13 cellular contexts compared by ENCODE assay signal in the genomic region with DNA sequence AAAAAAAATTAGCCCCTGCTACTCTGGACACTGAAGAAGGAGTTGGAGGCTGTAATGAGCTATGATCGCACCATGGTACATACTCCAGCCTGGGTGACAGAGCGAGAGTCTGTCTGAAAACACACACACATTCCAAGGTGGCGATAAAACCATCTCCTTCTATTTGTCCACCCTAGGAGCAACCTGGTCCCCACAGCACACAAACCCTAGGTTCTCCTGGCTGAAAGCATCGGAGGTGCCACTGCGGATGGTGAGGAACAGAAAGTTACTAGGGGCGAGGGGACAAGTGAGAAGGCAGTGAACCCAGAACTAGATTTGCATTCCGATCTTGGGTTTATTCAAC. TPM values are rescaled to one million over a fixed set of nuclear protein-coding genes. Genes with fewer than 3 reads are reported as not detected.
DNase-seq lines count a peak whose midpoint lies in the region; ATAC-seq and TF ChIP-seq lines count a peak whose summit lies in the region.
"Had no signal": no experiment of that assay in that cellular context is flagged by ENCODE, and none has a peak within 500 bp of the region (broad histone marks: within the 10 kb centered on the region; RNA-seq: fewer than 3 reads in every experiment).

No MANE protein-coding gene starts in this region.

- H3K36me3 Mint-ChIP-seq in MCF 10A (ENCODE audit: insufficient read depth, unreplicated experiment) (peaks cover 65% of the 10 kb centered on the region), endodermal cell (ENCODE audit: low read depth) (peaks cover 55% of the 10 kb centered on the region)
- H3K36me3 Mint-ChIP-seq in stimulated activated memory B cell treated with anti-CD40 and anti-IgM and Interleukin-4, amounts not matched to agents 10 μg/mL and 1 μg/mL and 100 μg/mL, for 72 hours: peaks cover 35% of the 10 kb centered on the region

- TF ChIP-seq POLR2A in breast epithelium (IDR thresholded peaks at IDR 0.05): no peak

- intact Hi-C loops in MCF 10A (cut with micrococcal nuclease): no loop called here
- intact Hi-C loops in breast epithelium (cut with DNase I; ENCODE audit: low total_unique reads): no loop called here
- intact Hi-C loops in PC-3 (cut with micrococcal nuclease): no loop called here

- peaks cover 0 to 4% of the 10 kb centered on the region in 2 donors for H3K4me1 ChIP-seq in breast epithelium
- H3K4me1 ChIP-seq in PC-3 (ENCODE audit: insufficient read depth, low read length): peaks cover 9% of the 10 kb centered on the region
- peaks cover 7% of the 10 kb centered on the region for H3K4me1 ChIP-seq in endodermal cell (ENCODE audit: control insufficient read depth, insufficient read depth, low read length)

- no peaks in the 10 kb centered on the region for H3K27me3 ChIP-seq in breast epithelium
- no peaks in the 10 kb centered on the region for H3K27me3 ChIP-seq in PC-3 (ENCODE audit: low read length)
- no peaks in the 10 kb centered on the region for H3K27me3 ChIP-seq in endodermal cell (ENCODE audit: control insufficient read depth, insufficient read depth, low read length, poor library complexity, severe bottlenecking)
- H3K27me3 ChIP-seq: neutrophil, stomach had no signal

- POLR2A ChIA-PET in MCF 10A (lab: Yijun Ruan, JAX): interaction anchor here (1.0 to 4.9 kb wide), 15 partner anchors 8 to 249 kb away, joined by 4 to 58 read pairs (median 15); a partner anchor contains a TSS
- POLR2A ChIA-PET in PC-3 (lab: Charles Lee; ENCODE audit: unreplicated experiment): interaction anchor here (1.4 kb wide), 1 partner anchor 38 kb away, joined by 7 read pairs; a partner anchor contains a TSS

- DNase-seq in MCF 10A (ENCODE audit: unreplicated experiment) (no peak), breast epithelium (ENCODE audit: low spot score in 2 of 2) (no peak), PC-3 (no peak), endodermal cell (no peak), superior temporal gyrus (ENCODE audit: extremely low spot score) (no peak), GM13976 (ENCODE audit: low spot score) (no peak)
- DNase-seq in activated T-cell treated with anti-CD3 and anti-CD28 coated beads, Interleukin-2, amount 50 U/mL, for 1 hour: no peak
- DNase-seq: erythroblast, NCI-H510A, stomach had no signal

- H3K4me1 Mint-ChIP-seq in MCF 10A (ENCODE audit: insufficient read depth, unreplicated experiment): no peaks in the 10 kb centered on the region
- H3K4me1 Mint-ChIP-seq in endodermal cell: peaks cover 14% of the 10 kb centered on the region
- H3K4me1 Mint-ChIP-seq in stimulated activated memory B cell treated with anti-CD40 and anti-IgM and Interleukin-4, amounts not matched to agents 10 μg/mL and 1 μg/mL and 100 μg/mL, for 72 hours: peaks cover 29% of the 10 kb centered on the region

- no peak overlapping the region for H3K4me3 Mint-ChIP-seq in MCF 10A (ENCODE audit: unreplicated experiment)
- no peak overlapping the region for H3K4me3 Mint-ChIP-seq in endodermal cell
- peak overlapping the region; percentile 35 for H3K4me3 Mint-ChIP-seq in stimulated activated memory B cell treated with anti-CD40 and anti-IgM and Interleukin-4, amounts not matched to agents 10 μg/mL and 1 μg/mL and 100 μg/mL, for 72 hours

- no peak overlapping the region for H3K4me3 ChIP-seq in breast epithelium
- no peak overlapping the region for H3K4me3 ChIP-seq in PC-3 (ENCODE audit: low read length)
- H3K4me3 ChIP-seq in endodermal cell (ENCODE audit: low read length): no peak overlapping the region

- peaks cover 26% of the 10 kb centered on the region for H3K79me2 ChIP-seq in PC-3 (ENCODE audit: low read length)

- H2AFZ ChIP-seq in PC-3 (ENCODE audit: low read length): no peak overlapping the region

- CTCF ChIA-PET in MCF 10A (lab: Yijun Ruan, JAX) (interaction anchor here (0.6 to 2.3 kb wide), 3 partner anchors 58 to 158 kb away, joined by 3 to 7 read pairs (median 4); no protein-coding TSS in a partner anchor), PC-3 (lab: Charles Lee) (no interaction called here)

- H3K27ac Mint-ChIP-seq in MCF 10A (ENCODE audit: low read depth, unreplicated experiment) (peak overlapping the region; percentile 57), endodermal cell (peak overlapping the region; percentile 70)
- peak overlapping the region; percentile 87 for H3K27ac Mint-ChIP-seq in stimulated activated memory B cell treated with anti-CD40 and anti-IgM and Interleukin-4, amounts not matched to agents 10 μg/mL and 1 μg/mL and 100 μg/mL, for 72 hours

- ATAC-seq in PC-3: no peak
- ATAC-seq in stimulated activated memory B cell treated with anti-CD40 and anti-IgM and Interleukin-4, amounts not matched to agents 10 μg/mL and 1 μg/mL and 100 μg/mL, for 72 hours: peak; percentile 20

- in situ Hi-C loops in GM13976 (cut with MboI; ENCODE audit: low sequenced_read_pairs, unreplicated experiment): no loop called here

- H4K20me1 ChIP-seq in PC-3 (ENCODE audit: low read length): 0 out of 2 replicates have a peak, but pooled peaks cover 4% of the 10 kb centered on the region

- no TSS peak for BruUV-seq in MCF 10A (replicated peaks; lab: Mats Ljungman, UMichigan)
- no TSS peak for BruUV-seq in PC-3 (replicated peaks; lab: Mats Ljungman, UMichigan)

- H3K9me2 ChIP-seq in PC-3 (replicated peaks; ENCODE audit: low read length): no peaks in the 10 kb centered on the region

- no peak overlapping the region for H3K27ac ChIP-seq in breast epithelium
- H3K27ac ChIP-seq in PC-3 (ENCODE audit: low read length): 0 out of 2 replicates have a peak overlapping the region, but pooled peaks have one; percentile 67
- H3K27ac ChIP-seq in endodermal cell (ENCODE audit: low read depth, low read length): no peak overlapping the region

- TF ChIP-seq CTCF in MCF 10A (IDR thresholded peaks at IDR 0.05; ENCODE audit: unreplicated experiment) (no peak), breast epithelium (IDR thresholded peaks at IDR 0.05) (no peak), PC-3 (conservative IDR thresholded peaks at IDR 0.05; ENCODE audit: low read depth, low read length) (no peak), endodermal cell (conservative IDR thresholded peaks at IDR 0.05) (no peak), GM13976 (IDR thresholded peaks at IDR 0.05; ENCODE audit: borderline replicate concordance, control extremely low read depth, extremely low read depth, insufficient read depth, missing control alignments) (no peak)

- no peaks in the 10 kb centered on the region for H3K9me3 ChIP-seq in breast epithelium
- no peaks in the 10 kb centered on the region for H3K9me3 ChIP-seq in PC-3 (ENCODE audit: low read length)
- no peaks in the 10 kb centered on the region for H3K9me3 ChIP-seq in endodermal cell (ENCODE audit: control insufficient read depth, low read length)
- H3K9me3 ChIP-seq: neutrophil, stomach had no signal

- H3K4me2 ChIP-seq in PC-3 (ENCODE audit: low read length): no peak overlapping the region

- H3F3A ChIP-seq in PC-3 (ENCODE audit: low read length, unreplicated experiment): peaks cover 4% of the 10 kb centered on the region

- peaks cover 8% of the 10 kb centered on the region for H3K36me3 ChIP-seq in breast epithelium
- H3K36me3 ChIP-seq in PC-3 (ENCODE audit: low read depth, low read length): peaks cover 18% of the 10 kb centered on the region
- H3K36me3 ChIP-seq in endodermal cell (ENCODE audit: control insufficient read depth, insufficient read depth, low read length): peaks cover 61% of the 10 kb centered on the region

- no peaks in the 10 kb centered on the region for H3K9me3 Mint-ChIP-seq in MCF 10A (ENCODE audit: unreplicated experiment)
- peaks cover 2% of the 10 kb centered on the region for H3K9me3 Mint-ChIP-seq in endodermal cell
- H3K9me3 Mint-ChIP-seq in stimulated activated memory B cell treated with anti-CD40 and anti-IgM and Interleukin-4, amounts not matched to agents 10 μg/mL and 1 μg/mL and 100 μg/mL, for 72 hours: no peaks in the 10 kb centered on the region
- H3K9me3 Mint-ChIP-seq: brain had no signal

- H3K9ac ChIP-seq in PC-3 (ENCODE audit: low read length): no peak overlapping the region
- peak overlapping the region; percentile 87 for H3K9ac ChIP-seq in endodermal cell (ENCODE audit: extremely low read depth, low read length, poor library complexity, severe bottlenecking)

- no peaks in the 10 kb centered on the region for H3K27me3 Mint-ChIP-seq in MCF 10A (ENCODE audit: insufficient read depth, unreplicated experiment)
- no peaks in the 10 kb centered on the region for H3K27me3 Mint-ChIP-seq in endodermal cell (ENCODE audit: insufficient read depth)
- no peaks in the 10 kb centered on the region for H3K27me3 Mint-ChIP-seq in stimulated activated memory B cell treated with anti-CD40 and anti-IgM and Interleukin-4, amounts not matched to agents 10 μg/mL and 1 μg/mL and 100 μg/mL, for 72 hours

- WGBS in endodermal cell (ENCODE audit: insufficient coverage in 1 of 2, insufficient read length in 1 of 2), 2 experiments: 96 to 100% methylated on average over 1 to 7 of the region's 7 CpGs

RNA-seq across cellular contexts. Expression of a gene that starts 1.4 kb away (rescaled TPM):
- total RNA-seq in MCF 10A (2022) (115 and 154 TPM in 2 replicates), breast epithelium (10 to 100 TPM; 45.4 to 66.2 (median 63.8) TPM), PC-3 (2014; rRNA removed) (71.7 and 90.5 TPM in 2 replicates), endodermal cell (10 to 100 TPM; 75.8 to 94.7 TPM)
- 81.0 TPM for polyA plus RNA-seq in endodermal cell (2013, experiment 1 of 2)
- polyA plus RNA-seq in endodermal cell (2013, experiment 2 of 2): 77.4 TPM

RNA-seq across cellular contexts. Expression of a gene that starts 15.1 kb away (rescaled TPM):
- total RNA-seq in MCF 10A (2022): 245 and 247 TPM in 2 replicates
- 100 to 1,000 TPM in 1 of 3 donors, 10 to 100 TPM in 2; 93.1 to 107 (median 97.5) TPM for total RNA-seq in breast epithelium
- total RNA-seq in PC-3 (2014; rRNA removed): 131 and 154 TPM in 2 replicates
- total RNA-seq in endodermal cell: 100 to 1,000 TPM; 273 to 289 TPM
- polyA plus RNA-seq in endodermal cell (2013, experiment 1 of 2): 236 TPM
- polyA plus RNA-seq in endodermal cell (2013, experiment 2 of 2): 216 TPM

RNA-seq across cellular contexts. Expression of a gene that starts 16.5 kb away (rescaled TPM):
- total RNA-seq in MCF 10A (2022): 1.5 and 3.8 TPM in 2 replicates
- under 1 TPM in 2 of 3 donors, not detected in 1; 0.59 to 0.66 TPM for total RNA-seq in breast epithelium
- 1.6 and 2.7 TPM in 2 replicates for total RNA-seq in PC-3 (2014; rRNA removed)
- total RNA-seq in endodermal cell: 1 to 10 TPM in 1 of 2 donors, under 1 TPM in 1; 0.35 to 1.3 TPM
- 0.53 TPM for polyA plus RNA-seq in endodermal cell (2013, experiment 1 of 2)
- 0.83 TPM for polyA plus RNA-seq in endodermal cell (2013, experiment 2 of 2)
- total RNA-seq: stomach had no signal

RNA-seq across cellular contexts. Expression of a gene that starts 29.4 kb away (rescaled TPM):
- total RNA-seq in MCF 10A (2022) (26.2 and 28.4 TPM in 2 replicates), breast epithelium (10 to 100 TPM; 19.0 to 40.2 (median 34.7) TPM), PC-3 (2014; rRNA removed) (49.0 and 57.7 TPM in 2 replicates), endodermal cell (10 to 100 TPM; 24.5 to 29.6 TPM)
- polyA plus RNA-seq in endodermal cell (2013, experiment 1 of 2): 25.0 TPM
- polyA plus RNA-seq in endodermal cell (2013, experiment 2 of 2): 18.9 TPM

RNA-seq across cellular contexts. Expression of a gene that starts 38.1 kb away (rescaled TPM):
- total RNA-seq in MCF 10A (2022) (11.3 and 12.0 TPM in 2 replicates), breast epithelium (10 to 100 TPM in 2 of 3 donors, 1 to 10 TPM in 1; 9.1 to 14.7 (median 12.9) TPM), PC-3 (2014; rRNA removed) (46.0 and 58.1 TPM in 2 replicates), endodermal cell (10 to 100 TPM; 31.0 to 32.0 TPM)
- 32.6 TPM for polyA plus RNA-seq in endodermal cell (2013, experiment 1 of 2)
- polyA plus RNA-seq in endodermal cell (2013, experiment 2 of 2): 31.5 TPM
